Comparison of ENCODE assay signal across 21 cellular contexts in genomic region chr6:159460476-159460875, GRCh38.
A peak's percentile ranks its signal among the peaks of the same experiment; 100 is the strongest.
DNase-seq lines count a peak whose midpoint lies in the region; ATAC-seq, FAIRE-seq and TF ChIP-seq lines count a peak whose summit lies in the region.
"Had no signal": no experiment of that assay in that cellular context is flagged by ENCODE, and none has a peak within 500 bp of the region (broad histone marks: within the 10 kb centered on the region; RNA-seq: fewer than 3 reads in every experiment).

No MANE protein-coding gene starts in this region.

- H3K36me3 Mint-ChIP-seq in endodermal cell (ENCODE audit: low read depth): no peaks in the 10 kb centered on the region
- H3K36me3 Mint-ChIP-seq: CD4-positive, alpha-beta memory T cell had no signal

- no peaks in the 10 kb centered on the region for H3K36me3 ChIP-seq in Karpas-422 (ENCODE audit: insufficient read depth, low read length)
- H3K36me3 ChIP-seq in SU-DHL-6 (ENCODE audit: low read length): no peaks in the 10 kb centered on the region
- H3K36me3 ChIP-seq in endodermal cell (ENCODE audit: control insufficient read depth, insufficient read depth, low read length): no peaks in the 10 kb centered on the region

- TF ChIP-seq CTCF in SU-DHL-6 (IDR thresholded peaks at IDR 0.05; ENCODE audit: insufficient read depth, low read length, poor library complexity, severe bottlenecking) (no peak), endodermal cell (conservative IDR thresholded peaks at IDR 0.05) (no peak)

- H3K79me2 ChIP-seq in Karpas-422 (ENCODE audit: low read length): no peaks in the 10 kb centered on the region
- H3K79me2 ChIP-seq in SU-DHL-6 (ENCODE audit: insufficient read depth, low read length): no peaks in the 10 kb centered on the region

- peak; percentile 82 for DNase-seq in ELF-1 (ENCODE audit: low read depth, low spot score)
- no peak for DNase-seq in Karpas-422
- DNase-seq in islet precursor cell: peak; percentile 62
- no peak for DNase-seq in GM19239 (ENCODE audit: insufficient read length, low spot score)
- no peak for DNase-seq in AG08396 (ENCODE audit: low spot score)
- DNase-seq in endodermal cell: no peak
- DNase-seq: 8988T; ACHN; C1 segment of cervical spinal cord; Calu3; CD4-positive, alpha-beta memory T cell; COR-L47; DMS53; DMS79 treated with DMSO at 0.1 percent for 48 hours; GOT3; H7; HCEC 1CT had no signal

- no peak for FAIRE-seq in GM19239 (lab: Jason Lieb, UNC)
- FAIRE-seq: A549, G401.6 had no signal

- H3K4me1 Mint-ChIP-seq in endodermal cell: peaks cover 5% of the 10 kb centered on the region
- H3K4me1 Mint-ChIP-seq: CD4-positive, alpha-beta memory T cell had no signal

- H3K4me1 ChIP-seq in Karpas-422 (ENCODE audit: low read length): peaks cover 58% of the 10 kb centered on the region
- H3K4me1 ChIP-seq in endodermal cell (ENCODE audit: control insufficient read depth, insufficient read depth, low read length): no peaks in the 10 kb centered on the region
- H3K4me1 ChIP-seq: A549 had no signal

- no peak overlapping the region for H3K4me2 ChIP-seq in Karpas-422 (ENCODE audit: low read depth, low read length, poor library complexity, severe bottlenecking)
- H3K4me2 ChIP-seq in SU-DHL-6 (ENCODE audit: low read depth, low read length, poor library complexity, severe bottlenecking): no peak overlapping the region
- H3K4me2 ChIP-seq: A549 had no signal

- H3K9me3 Mint-ChIP-seq in endodermal cell: no peaks in the 10 kb centered on the region

- peaks cover 7% of the 10 kb centered on the region for H3F3A ChIP-seq in SU-DHL-6 (ENCODE audit: insufficient read depth)

- WGBS in endodermal cell (ENCODE audit: insufficient coverage in 1 of 2, insufficient read length in 1 of 2), 2 experiments: 68 to 100% methylated on average over 1 to 4 of the region's 4 CpGs

- H3K27me3 Mint-ChIP-seq in endodermal cell (ENCODE audit: insufficient read depth): no peaks in the 10 kb centered on the region

- H3K9me2 ChIP-seq in Karpas-422 (replicated peaks; ENCODE audit: insufficient read depth, low read length): no peaks in the 10 kb centered on the region
- H3K9me2 ChIP-seq in SU-DHL-6 (replicated peaks; ENCODE audit: insufficient read depth, low read length): no peaks in the 10 kb centered on the region

- no peaks in the 10 kb centered on the region for H3K27me3 ChIP-seq in Karpas-422 (ENCODE audit: low read length)
- H3K27me3 ChIP-seq in SU-DHL-6 (ENCODE audit: low read length): no peaks in the 10 kb centered on the region
- no peaks in the 10 kb centered on the region for H3K27me3 ChIP-seq in endodermal cell (ENCODE audit: control insufficient read depth, insufficient read depth, low read length, poor library complexity, severe bottlenecking)

- no peak overlapping the region for H3K27ac Mint-ChIP-seq in endodermal cell
- H3K27ac Mint-ChIP-seq: CD4-positive, alpha-beta memory T cell had no signal

- H3K27ac ChIP-seq in Karpas-422 (ENCODE audit: low read length): peak overlapping the region; percentile 100
- peak overlapping the region; percentile 89 for H3K27ac ChIP-seq in SU-DHL-6 (ENCODE audit: low read depth, low read length)
- H3K27ac ChIP-seq in endodermal cell (ENCODE audit: low read depth, low read length): no peak overlapping the region
- H3K27ac ChIP-seq: A549 had no signal

- H3K9me3 ChIP-seq in Karpas-422 (ENCODE audit: low read length): no peaks in the 10 kb centered on the region
- no peaks in the 10 kb centered on the region for H3K9me3 ChIP-seq in SU-DHL-6 (ENCODE audit: insufficient read depth, low read length)
- H3K9me3 ChIP-seq in endodermal cell (ENCODE audit: control insufficient read depth, low read length): peaks cover 24% of the 10 kb centered on the region
- H3K9me3 ChIP-seq: A549 had no signal

- no peak overlapping the region for H3K4me3 Mint-ChIP-seq in endodermal cell
- H3K4me3 Mint-ChIP-seq: CD4-positive, alpha-beta memory T cell had no signal

- H3K4me3 ChIP-seq in Karpas-422 (ENCODE audit: low read length) (no peak overlapping the region), SU-DHL-6 (ENCODE audit: insufficient read depth, low read length, poor library complexity, severe bottlenecking) (no peak overlapping the region), endodermal cell (ENCODE audit: low read length) (no peak overlapping the region)
- H3K4me3 ChIP-seq: A549 had no signal

- no peak for ATAC-seq in GM21529 (IDR thresholded peaks at IDR 0.05; ENCODE audit: unreplicated experiment)
- ATAC-seq: A549 had no signal

- H3K9ac ChIP-seq in Karpas-422 (ENCODE audit: low read length): peak overlapping the region; percentile 52; the same call in 1 of the 2 replicates
- H3K9ac ChIP-seq in SU-DHL-6 (ENCODE audit: low read length): peak overlapping the region; percentile 35; the same call in 1 of the 2 replicates
- no peak overlapping the region for H3K9ac ChIP-seq in endodermal cell (ENCODE audit: extremely low read depth, low read length, poor library complexity, severe bottlenecking)

- H2AFZ ChIP-seq in Karpas-422 (ENCODE audit: low read length) (peak overlapping the region; percentile 84; the same call in 1 of the 2 replicates), SU-DHL-6 (ENCODE audit: low read depth, low read length, severe bottlenecking) (peak overlapping the region; percentile 38)

- H4K20me1 ChIP-seq in Karpas-422 (ENCODE audit: insufficient read depth, low read depth, low read length) (no peaks in the 10 kb centered on the region), SU-DHL-6 (ENCODE audit: low read depth, low read length) (no peaks in the 10 kb centered on the region)

Comparison
In these comparisons a context has a peak if more than half of its experiments do, and no peak if none do; other contexts are left out.
1. DNase-seq: peak in ELF-1 (single experiment) and islet precursor cell (single experiment); none in Karpas-422 (single experiment), GM19239 (single experiment), AG08396 (single experiment) and endodermal cell (single experiment).